Comparison of ENCODE assay signal across 1 cellular context in the genomic region with DNA sequence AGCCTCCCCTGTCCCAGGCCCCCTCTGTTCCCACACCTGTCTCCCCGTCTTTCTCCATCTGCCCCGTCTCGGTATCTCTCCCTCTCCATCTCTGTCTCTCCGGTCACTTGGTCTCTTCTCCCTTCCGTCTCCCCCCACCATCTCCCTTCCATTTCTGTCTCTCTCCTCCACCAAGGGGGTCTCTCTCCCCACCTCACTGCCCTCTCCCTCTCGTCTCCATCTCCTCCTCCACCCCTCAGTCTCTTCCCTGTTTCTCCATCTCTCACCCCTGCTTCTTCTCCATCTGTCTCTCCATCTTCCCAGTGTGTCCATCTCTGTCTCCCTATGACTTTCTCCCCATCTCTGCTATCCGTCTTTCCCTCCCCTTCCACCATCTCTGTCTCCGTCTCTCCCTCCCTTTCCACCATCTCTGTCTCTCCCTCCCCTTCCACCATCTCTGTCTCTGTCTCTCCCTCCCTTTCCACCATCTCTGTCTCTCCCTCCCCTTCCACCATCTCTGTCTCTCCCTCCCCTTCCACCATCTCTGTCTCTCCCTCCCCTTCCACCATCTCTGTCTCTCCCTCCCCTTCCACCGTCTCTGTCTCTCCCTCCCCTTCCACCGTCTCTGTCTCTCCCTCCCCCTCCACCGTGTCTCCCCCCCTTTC.
A peak's percentile ranks its signal among the peaks of the same experiment; 100 is the strongest.
TF ChIP-seq lines count a peak whose summit lies in the region.

No MANE protein-coding gene starts in this region.

TF ChIP-seq in K562, 482 proteins besides CTCF, POLR2A, EP300 and RAD21:
- TF ChIP-seq ZBTB26 (CRISPR knock-in tag; IDR thresholded peaks at IDR 0.05), result 0 out of 2 replicates have a peak, but pooled peaks have one; percentile 33
- TF ChIP-seq HLTF (IDR thresholded peaks at IDR 0.05), result no peak
